8 cellular contexts compared by ENCODE assay signal in genomic region chr1:234214129-234214910, GRCh38.
DNase-seq lines count a peak whose midpoint lies in the region; FAIRE-seq and TF ChIP-seq lines count a peak whose summit lies in the region.

No MANE protein-coding gene starts in this region.

- H3K27me3 ChIP-seq in HAP-1 (ENCODE audit: low read depth) = peaks cover 26% of the 10 kb centered on the region
- H3K27me3 ChIP-seq in NT2/D1 (ENCODE audit: insufficient read depth, insufficient read length) = peaks cover 36% of the 10 kb centered on the region
- no peaks in the 10 kb centered on the region for H3K27me3 ChIP-seq in keratinocyte (ENCODE audit: control insufficient read depth, extremely low read depth, insufficient read depth, low read length)

- peak overlapping the region; percentile 67 for H3K9ac ChIP-seq in NT2/D1 (ENCODE audit: insufficient read length, low read depth)
- H3K9ac ChIP-seq in keratinocyte (ENCODE audit: control insufficient read depth, extremely low read depth, insufficient read depth, low read length) = peak overlapping the region; percentile 73

- H3K36me3 ChIP-seq in HAP-1 (replicated peaks) (no peaks in the 10 kb centered on the region), NT2/D1 (ENCODE audit: insufficient read depth, insufficient read length, low read length) (no peaks in the 10 kb centered on the region), keratinocyte (ENCODE audit: control insufficient read depth in 2 of 2, extremely low read depth in 1 of 2, insufficient read depth in 2 of 2, low read length in 2 of 2) (no peaks in the 10 kb centered on the region)

- no peak for TF ChIP-seq CTCF in keratinocyte (optimal IDR thresholded peaks at IDR 0.05 in 1 of 3, IDR thresholded peaks at IDR 0.05 in 1 of 3, conservative IDR thresholded peaks at IDR 0.05 in 1 of 3; ENCODE audit: extremely low read depth in 1 of 3, insufficient read depth in 2 of 3, low read length in 3 of 3)

- H4K20me1 ChIP-seq in keratinocyte (ENCODE audit: control insufficient read depth, extremely low read depth, insufficient read depth, low read length) = no peaks in the 10 kb centered on the region

- H3K4me3 ChIP-seq in HAP-1 (peak overlapping the region; percentile 21), NT2/D1 (ENCODE audit: insufficient read length, low read depth) (peak overlapping the region; percentile 67), keratinocyte (ENCODE audit: control insufficient read depth in 2 of 3, extremely low read depth in 1 of 3, insufficient read depth in 2 of 3, low read depth in 1 of 3, low read length in 3 of 3) (peak overlapping the region; percentile 59 to 70 (median 67))

- no peaks in the 10 kb centered on the region for H3K9me1 ChIP-seq in keratinocyte (ENCODE audit: control insufficient read depth, extremely low read depth, insufficient read depth, low read length)

- FAIRE-seq in keratinocyte (lab: Jason Lieb, UNC) = no peak

- dilution Hi-C loops in keratinocyte (cut with MboI; ENCODE audit: extremely low pct_ligation_motif_present, low sequenced_read_pairs) = no loop called here

- no peaks in the 10 kb centered on the region for H3K79me2 ChIP-seq in keratinocyte (ENCODE audit: control insufficient read depth, insufficient read depth, low read length)

- DNase-seq in EL = peak; percentile 37
- peak in 1 of 2 experiments; percentile 45 for DNase-seq in HAP-1 (ENCODE audit: low spot score in 2 of 2)
- peak; percentile 28 for DNase-seq in NT2/D1 (ENCODE audit: low read depth, low spot score)
- DNase-seq in astrocyte of the hippocampus (ENCODE audit: low read depth, low spot score) = peak; percentile 76
- no peak for DNase-seq in keratinocyte (ENCODE audit: low read depth, low spot score)
- DNase-seq in stimulated activated CD4-positive, alpha-beta T cell treated with anti-CD3 and anti-CD28 coated beads, Interleukin-2, amount 100 ng/mL, for 24 hours = peak; percentile 50 to 53
- no peak for DNase-seq in central memory CD4-positive, alpha-beta T cell
- DNase-seq in amniotic stem cell (lab: John Stamatoyannopoulos, UW) = no peak

- H3K4me1 ChIP-seq in HAP-1 = no peaks in the 10 kb centered on the region
- peaks cover 6% of the 10 kb centered on the region for H3K4me1 ChIP-seq in NT2/D1 (ENCODE audit: insufficient read depth, insufficient read length)
- H3K4me1 ChIP-seq in keratinocyte (ENCODE audit: control insufficient read depth, extremely low read depth, insufficient read depth, low read length) = peaks cover 43% of the 10 kb centered on the region

- H3K9me3 ChIP-seq in HAP-1 (no peaks in the 10 kb centered on the region), NT2/D1 (ENCODE audit: insufficient read depth, low read length) (peaks cover 12% of the 10 kb centered on the region), keratinocyte (ENCODE audit: control insufficient read depth, low read depth, low read length) (no peaks in the 10 kb centered on the region)

- in situ Hi-C loops in HAP-1 (cut with MboI; ENCODE audit: low sequenced_read_pairs) = no loop called here

- H3K27ac ChIP-seq in keratinocyte (ENCODE audit: control insufficient read depth, insufficient read depth, low read length) = peak overlapping the region; percentile 49

- peak overlapping the region; percentile 65 for H2AFZ ChIP-seq in keratinocyte (ENCODE audit: control insufficient read depth, low read length)

- peak overlapping the region; percentile 86 for H3K4me2 ChIP-seq in keratinocyte (ENCODE audit: control insufficient read depth, extremely low read depth, insufficient read depth, low read depth, low read length)

Comparison
In these comparisons a context has a peak if more than half of its experiments do, and no peak if none do; other contexts are left out.
1. DNase-seq: peak in EL (single experiment), NT2/D1 (single experiment), astrocyte of the hippocampus (single experiment) and stimulated activated CD4-positive, alpha-beta T cell treated with anti-CD3 and anti-CD28 coated beads, Interleukin-2, amount 100 ng/mL, for 24 hours (2 of 2); none in keratinocyte (single experiment), central memory CD4-positive, alpha-beta T cell (single experiment) and amniotic stem cell (single experiment).
2. Peak in every context shown above with its lines, with median percentiles within 50 percentile points of each other: H3K4me3 ChIP-seq.